In genomic region chr15:66663664-66664063, GRCh38 we compare ENCODE assay signal across 37 cellular contexts.
"Had no signal": no experiment of that assay in that cellular context is flagged by ENCODE, and none has a peak within 500 bp of the region (broad histone marks: within the 10 kb centered on the region; RNA-seq: fewer than 3 reads in every experiment).

No MANE protein-coding gene starts in this region.

- H3K4me3 Mint-ChIP-seq: activated B cell treated with CpG ODN at 0.5 μM for 24 hours; activated CD4-positive, alpha-beta memory T cell treated with anti-CD3 and anti-CD28 coated beads for 36 hours; activated CD4-positive, alpha-beta T cell treated with anti-CD3 and anti-CD28 coated beads, Interleukin-2, amount 10 ng/mL, durations not matched to agents 24 days and 14 days; activated CD8-positive, alpha-beta T cell treated with anti-CD3 and anti-CD28 coated beads for 36 hours; activated naive CD4-positive, alpha-beta T cell treated with anti-CD3 and anti-CD28 coated beads for 36 hours; activated naive CD8-positive, alpha-beta T cell; activated naive CD8-positive, alpha-beta T cell treated with anti-CD3 and anti-CD28 coated beads, Interleukin-2, amount 10 ng/mL, durations not matched to agents 7 days and 5 days; activated naive CD8-positive, alpha-beta T cell treated with anti-CD3 and anti-CD28 coated beads, Interleukin-2, amount 50 U/mL, for 24 hours; activated T-cell treated with anti-CD3 and anti-CD28 coated beads, Interleukin-2, amount 50 U/mL, for 4 hours; activated T-cell treated with anti-CD3 and anti-CD28 coated beads, Interleukin-2, amount 50 U/mL, for 72 hours; activated T-helper 1 cell treated with anti-CD3 and anti-CD28 coated beads, Interleukin-12 subunit alpha, Interleukin-12 subunit beta, Interleukin-2, Interleukin-4 antibody, amounts not matched to agents 30 ng/mL and 10 ng/mL and 1 ng/mL, durations not matched to agents 14 hours and 24 hours and 36 hours; activated T-helper 17 cell treated with anti-CD3 and anti-CD28 coated beads, Interleukin-2, amount 50 U/mL, for 72 hours; brain; T-helper 1 cell treated with Interleukin-12 subunit alpha and Interleukin-12 subunit beta and Interleukin-4 antibody, amounts not matched to agents 30 μg/mL and 1 μg/mL, for 36 hours; T-helper 2 cell treated with Interferon-gamma antibody and Interleukin-4, amounts not matched to agents 5 μg/mL and 100 μg/mL, for 36 hours had no signal

- H3K27ac Mint-ChIP-seq: activated B cell treated with CpG ODN at 0.5 μM for 24 hours; activated CD4-positive, alpha-beta memory T cell treated with anti-CD3 and anti-CD28 coated beads for 36 hours; activated CD4-positive, alpha-beta T cell treated with anti-CD3 and anti-CD28 coated beads, Interleukin-2, amount 10 ng/mL, durations not matched to agents 24 days and 14 days; activated CD8-positive, alpha-beta T cell treated with anti-CD3 and anti-CD28 coated beads for 36 hours; activated naive CD4-positive, alpha-beta T cell treated with anti-CD3 and anti-CD28 coated beads for 36 hours; activated naive CD8-positive, alpha-beta T cell; activated naive CD8-positive, alpha-beta T cell treated with anti-CD3 and anti-CD28 coated beads, Interleukin-2, amount 10 ng/mL, durations not matched to agents 7 days and 5 days; activated naive CD8-positive, alpha-beta T cell treated with anti-CD3 and anti-CD28 coated beads, Interleukin-2, amount 50 U/mL, for 24 hours; activated T-cell treated with anti-CD3 and anti-CD28 coated beads, Interleukin-2, amount 50 U/mL, for 72 hours; activated T-helper 1 cell treated with anti-CD3 and anti-CD28 coated beads, Interleukin-12 subunit alpha, Interleukin-12 subunit beta, Interleukin-2, Interleukin-4 antibody, amounts not matched to agents 30 ng/mL and 10 ng/mL and 1 ng/mL, durations not matched to agents 14 hours and 24 hours and 36 hours; activated T-helper 17 cell treated with anti-CD3 and anti-CD28 coated beads, Interleukin-2, amount 50 U/mL, for 72 hours; brain; T-helper 1 cell treated with Interleukin-12 subunit alpha and Interleukin-12 subunit beta and Interleukin-4 antibody, amounts not matched to agents 30 μg/mL and 1 μg/mL, for 36 hours; T-helper 2 cell treated with Interferon-gamma antibody and Interleukin-4, amounts not matched to agents 5 μg/mL and 100 μg/mL, for 36 hours had no signal

- H3K9me3 Mint-ChIP-seq: activated CD8-positive, alpha-beta T cell treated with anti-CD3 and anti-CD28 coated beads for 36 hours; activated naive CD4-positive, alpha-beta T cell treated with anti-CD3 and anti-CD28 coated beads for 36 hours; activated naive CD8-positive, alpha-beta T cell treated with anti-CD3 and anti-CD28 coated beads, Interleukin-2, amount 10 ng/mL, durations not matched to agents 7 days and 5 days; activated T-cell treated with anti-CD3 and anti-CD28 coated beads, Interleukin-2, amount 50 U/mL, for 4 hours; activated T-cell treated with anti-CD3 and anti-CD28 coated beads, Interleukin-2, amount 50 U/mL, for 72 hours; activated T-helper 1 cell treated with anti-CD3 and anti-CD28 coated beads, Interleukin-12 subunit alpha, Interleukin-12 subunit beta, Interleukin-2, Interleukin-4 antibody, amounts not matched to agents 30 ng/mL and 10 ng/mL and 1 ng/mL, durations not matched to agents 14 hours and 24 hours and 36 hours; activated T-helper 17 cell treated with anti-CD3 and anti-CD28 coated beads, Interleukin-2, amount 50 U/mL, for 72 hours; T-helper 1 cell treated with Interleukin-12 subunit alpha and Interleukin-12 subunit beta and Interleukin-4 antibody, amounts not matched to agents 30 μg/mL and 1 μg/mL, for 36 hours; T-helper 2 cell treated with Interferon-gamma antibody and Interleukin-4, amounts not matched to agents 5 μg/mL and 100 μg/mL, for 36 hours had no signal

- H3K27me3 Mint-ChIP-seq: activated B cell treated with CpG ODN at 0.5 μM for 24 hours; activated CD4-positive, alpha-beta memory T cell treated with anti-CD3 and anti-CD28 coated beads for 36 hours; activated CD8-positive, alpha-beta T cell treated with anti-CD3 and anti-CD28 coated beads for 36 hours had no signal

- H3K36me3 ChIP-seq: ascending aorta, cardiac muscle cell had no signal

- H3K27ac ChIP-seq: ascending aorta, VCaP had no signal

- H3K4me1 Mint-ChIP-seq: activated B cell treated with CpG ODN at 0.5 μM for 24 hours; activated naive CD8-positive, alpha-beta T cell treated with anti-CD3 and anti-CD28 coated beads, Interleukin-2, amount 50 U/mL, for 24 hours; activated T-helper 17 cell treated with anti-CD3 and anti-CD28 coated beads, Interleukin-2, amount 50 U/mL, for 72 hours; brain had no signal

- H3K36me3 Mint-ChIP-seq: activated CD4-positive, alpha-beta memory T cell treated with anti-CD3 and anti-CD28 coated beads for 36 hours; activated naive CD8-positive, alpha-beta T cell treated with anti-CD3 and anti-CD28 coated beads, Interleukin-2, amount 10 ng/mL, durations not matched to agents 7 days and 5 days had no signal

- H3K27me3 ChIP-seq: ascending aorta, cardiac muscle cell had no signal

- DNase-seq: activated B cell treated with CpG ODN at 0.5 μM for 24 hours; activated CD4-positive, alpha-beta memory T cell treated with anti-CD3 and anti-CD28 coated beads for 36 hours; activated CD4-positive, alpha-beta T cell treated with anti-CD3 and anti-CD28 coated beads for 4 hours; activated CD4-positive, alpha-beta T cell treated with anti-CD3 and anti-CD28 coated beads, Interleukin-2, amount 10 ng/mL, durations not matched to agents 24 days and 14 days; activated CD4-positive, alpha-beta T cell treated with anti-CD3 and anti-CD28 coated beads, Interleukin-2, amount 50 U/mL, for 1 hour; activated CD4-positive, alpha-beta T cell treated with anti-CD3 and anti-CD28 coated beads, Interleukin-2, amount 50 U/mL, for 4 hours; activated CD4-positive, CD25-positive, alpha-beta regulatory T cell treated with anti-CD3 and anti-CD28 coated beads, Interleukin-2, amount 50 U/mL, for 72 hours; activated CD8-positive, alpha-beta memory T cell treated with anti-CD3 and anti-CD28 coated beads, Interleukin-2, amount 50 U/mL, for 4 hours; activated CD8-positive, alpha-beta T cell treated with anti-CD3 and anti-CD28 coated beads for 36 hours; activated effector memory CD4-positive, alpha-beta T cell treated with anti-CD3 and anti-CD28 coated beads, Interleukin-2, amount 50 U/mL, for 16 hours; activated gamma-delta T cell treated with Interleukin-2 at 50 U/mL for 16 hours; activated naive CD4-positive, alpha-beta T cell; activated naive CD4-positive, alpha-beta T cell treated with anti-CD3 and anti-CD28 coated beads for 36 hours; activated naive CD4-positive, alpha-beta T cell treated with anti-CD3 and anti-CD28 coated beads, Interleukin-2, amount 50 U/mL, for 16 hours; activated naive CD8-positive, alpha-beta T cell treated with anti-CD3 and anti-CD28 coated beads, Interleukin-2, amount 10 ng/mL, durations not matched to agents 7 days and 5 days; activated naive CD8-positive, alpha-beta T cell treated with anti-CD3 and anti-CD28 coated beads, Interleukin-2, amount 50 U/mL, for 24 hours; activated T-cell treated with anti-CD3 and anti-CD28 coated beads for 4 hours; activated T-cell treated with anti-CD3 and anti-CD28 coated beads, Interleukin-2, amount 50 U/mL, for 1 hour; activated T-cell treated with anti-CD3 and anti-CD28 coated beads, Interleukin-2, amount 50 U/mL, for 4 hours; activated T-cell treated with anti-CD3 and anti-CD28 coated beads, Interleukin-2, amount 50 U/mL, for 72 hours; amygdala; anterior cingulate cortex; central memory CD4-positive, alpha-beta T cell; T-helper 1 cell; T-helper 2 cell; T-helper 9 cell had no signal

- H3K4me1 ChIP-seq: ascending aorta had no signal

- FAIRE-seq: bronchial epithelial cell, TTC549 had no signal

- ATAC-seq: activated CD8-positive, alpha-beta T cell treated with anti-CD3 and anti-CD28 coated beads for 36 hours; activated naive CD8-positive, alpha-beta T cell treated with anti-CD3 and anti-CD28 coated beads, Interleukin-2, amount 50 U/mL, for 24 hours; activated T-cell treated with anti-CD3 and anti-CD28 coated beads, Interleukin-2, amount 50 U/mL, for 4 hours; activated T-cell treated with anti-CD3 and anti-CD28 coated beads, Interleukin-2, amount 50 U/mL, for 72 hours; activated T-helper 17 cell treated with anti-CD3 and anti-CD28 coated beads, Interleukin-2, amount 50 U/mL, for 72 hours had no signal

- H3K4me3 ChIP-seq: ascending aorta, cardiac muscle cell had no signal
